ENCODE assay signal across 24 cellular contexts in genomic region chr6:76771076-76771634, GRCh38.
DNase-seq lines count a peak whose midpoint lies in the region; ATAC-seq, FAIRE-seq and TF ChIP-seq lines count a peak whose summit lies in the region.
"Had no signal": no experiment of that assay in that cellular context is flagged by ENCODE, and none has a peak within 500 bp of the region (broad histone marks: within the 10 kb centered on the region; RNA-seq: fewer than 3 reads in every experiment).

No MANE protein-coding gene starts in this region.

- CTCF ChIA-PET in HepG2 (lab: Yijun Ruan, JAX; ENCODE audit: low intra/inter-chr PET ratio, low total read pairs): no interaction called here

- TF ChIP-seq EP300 in HepG2 (IDR thresholded peaks at IDR 0.05; ENCODE audit: low read depth in 2 of 2, low read length in 2 of 2): no peak
- no peak for TF ChIP-seq EP300 in HepG2 (CRISPR knock-in tag; IDR thresholded peaks at IDR 0.05; ENCODE audit: borderline replicate concordance)
- TF ChIP-seq EP300 in esophagus muscularis mucosa (IDR thresholded peaks at IDR 0.05): no peak

- TF ChIP-seq CTCF in LNCaP clone FGC (IDR thresholded peaks at IDR 0.05; ENCODE audit: control insufficient read depth, extremely low read depth, insufficient read depth) (no peak), HepG2 (CRISPR knock-in tag; IDR thresholded peaks at IDR 0.05) (no peak), esophagus muscularis mucosa (IDR thresholded peaks at IDR 0.05) (no peak)

- H3K4me1 ChIP-seq in HepG2 (ENCODE audit: insufficient read depth, low read length) (no peaks in the 10 kb centered on the region), esophagus muscularis mucosa (peaks cover 4 to 13% (median 11%) of the 10 kb centered on the region in 4 donors)
- H3K4me1 ChIP-seq: foreskin keratinocyte, lower lobe of right lung, tibial nerve had no signal

- H3K9ac ChIP-seq in HepG2 (ENCODE audit: insufficient read depth, low read depth, low read length): no peak overlapping the region

- H3K27me3 ChIP-seq in HepG2 (ENCODE audit: control insufficient read depth in 1 of 2, insufficient read depth in 2 of 2, low read length in 2 of 2) (no peaks in the 10 kb centered on the region; a peak in 1 of 5 replicates), esophagus muscularis mucosa (no peaks in the 10 kb centered on the region)
- H3K27me3 ChIP-seq: foreskin keratinocyte, tibial nerve had no signal

- POLR2A ChIA-PET in HepG2 (lab: Yijun Ruan, JAX): no interaction called here

- no peaks in the 10 kb centered on the region for H4K20me1 ChIP-seq in HepG2 (ENCODE audit: insufficient read depth, low read length)

- in situ Hi-C loops in G401 (cut with HindIII; ENCODE audit: low sequenced_read_pairs): no loop called here
- in situ Hi-C loops in HepG2 (cut with HindIII; ENCODE audit: extremely low pct_ligation_motif_present, low pct_unique_long_range_greater_than_20kb): no loop called here

- H3K9me3 ChIP-seq in HepG2 (ENCODE audit: low read length): 0 out of 2 replicates have a peak, but pooled peaks cover 8% of the 10 kb centered on the region
- H3K9me3 ChIP-seq in esophagus muscularis mucosa: no peaks in the 10 kb centered on the region
- H3K9me3 ChIP-seq: lower lobe of right lung, tibial nerve had no signal

- ATAC-seq in HepG2: no peak
- ATAC-seq: activated CD4-positive, CD25-positive, alpha-beta regulatory T cell treated with anti-CD3 and anti-CD28 coated beads, Interleukin-2, amount 50 U/mL, for 24 hours; activated CD8-positive, alpha-beta T cell treated with anti-CD3 and anti-CD28 coated beads, Interleukin-2, amount 10 ng/mL, durations not matched to agents 7 days and 5 days; foreskin keratinocyte; lower lobe of right lung had no signal

- TF ChIP-seq POLR2A in HepG2 (IDR thresholded peaks at IDR 0.05; ENCODE audit: insufficient read depth in 1 of 2, low read depth in 2 of 2, low read length in 2 of 2) (no peak), esophagus muscularis mucosa (IDR thresholded peaks at IDR 0.05; ENCODE audit: low read depth) (no peak)

- BruUV-seq in HepG2 (replicated peaks; lab: Mats Ljungman, UMichigan): no TSS peak

- intact Hi-C loops in HepG2 (cut with micrococcal nuclease; ENCODE audit: unreplicated experiment): no loop called here
- intact Hi-C loops in esophagus muscularis mucosa (cut with DNase I): no loop called here

- no peak overlapping the region for H2AFZ ChIP-seq in HepG2 (ENCODE audit: low read length)

- H3K4me2 ChIP-seq in HepG2 (ENCODE audit: low read depth, low read length): no peak overlapping the region

- WGBS in HepG2 (ENCODE audit: low lambda C conversion rate): 100% methylated on average over 1 of the region's 1 CpG
- 89% methylated on average over 1 of the region's 1 CpG for WGBS in esophagus muscularis mucosa

- FAIRE-seq in HepG2 (lab: Jason Lieb, UNC): no peak

- H3K4me3 ChIP-seq in LNCaP clone FGC (ENCODE audit: low read depth, low read length) (no peak overlapping the region), HepG2 (replicated peaks in 1 of 3; ENCODE audit: insufficient read depth in 1 of 3, low read depth in 2 of 3, low read length in 3 of 3) (no peak overlapping the region), esophagus muscularis mucosa (no peak overlapping the region)
- H3K4me3 ChIP-seq: lower lobe of right lung, tibial nerve had no signal

- DNase-seq in G401 (ENCODE audit: low spot score) (peak; percentile 13), LNCaP clone FGC (ENCODE audit: low read depth) (peak; percentile 41), cerebellar cortex (ENCODE audit: low spot score) (peak; percentile 3), HepG2 (ENCODE audit: low spot score) (no peak), mucosa of gallbladder (ENCODE audit: low spot score) (no peak), DMS114 treated with DMSO at 0.1 percent for 48 hours (lab: John Stamatoyannopoulos, UW; ENCODE audit: unreplicated experiment) (no peak), esophagus muscularis mucosa (ENCODE audit: extremely low spot score) (no peak), retina (no peak)
- DNase-seq: activated CD8-positive, alpha-beta T cell treated with anti-CD3 and anti-CD28 coated beads, Interleukin-2, amount 10 ng/mL, durations not matched to agents 7 days and 5 days; activated naive CD4-positive, alpha-beta T cell; activated T-cell treated with anti-CD3 and anti-CD28 coated beads, Interleukin-2, amount 50 U/mL, for 1 hour; amygdala; CD4-positive, CD25-positive, alpha-beta regulatory T cell; foreskin keratinocyte; GDM1; lower lobe of right lung; NCI-H1092 treated with DMSO at 0.1 percent for 48 hours; NCI-H526; stimulated activated CD4-positive, alpha-beta T cell treated with anti-CD3 and anti-CD28 coated beads, Interleukin-4, amount 100 ng/mL, for 24 hours; stimulated activated naive CD4-positive, alpha-beta T cell treated with Interleukin-2 at 50 U/mL for 16 hours; SW 1271 had no signal

- H3K27ac ChIP-seq in HepG2 (ENCODE audit: extremely low read length, insufficient read depth, low read length) (no peak overlapping the region), esophagus muscularis mucosa (replicated peaks in 1 of 4) (no peak overlapping the region)
- H3K27ac ChIP-seq: epithelial cell of prostate, foreskin keratinocyte, lower lobe of right lung, tibial nerve had no signal

- no peaks in the 10 kb centered on the region for H3K79me2 ChIP-seq in HepG2 (ENCODE audit: insufficient read depth, low read length)

- no peak for TF ChIP-seq RAD21 in HepG2 (CRISPR knock-in tag; IDR thresholded peaks at IDR 0.05)

- H3K36me3 ChIP-seq in HepG2 (replicated peaks in 1 of 2; ENCODE audit: control insufficient read depth in 1 of 2, insufficient read depth in 2 of 2, low read length in 2 of 2) (no peaks in the 10 kb centered on the region), esophagus muscularis mucosa (no peaks in the 10 kb centered on the region)
- H3K36me3 ChIP-seq: lower lobe of right lung, tibial nerve had no signal

TF ChIP-seq in HepG2, 621 proteins besides CTCF, POLR2A, EP300 and RAD21:
- TF ChIP-seq ARID5B (CRISPR knock-in tag; IDR thresholded peaks at IDR 0.05): no peak
- TF ChIP-seq MNT (IDR thresholded peaks at IDR 0.05): peak; percentile 57; the same call in 1 of the 2 replicates
- TF ChIP-seq ATAD3A (CRISPR knock-in tag; IDR thresholded peaks at IDR 0.05): no peak
- no peak for TF ChIP-seq U2AF1 (optimal IDR thresholded peaks at IDR 0.05; ENCODE audit: low read depth, low read length)
- no peak for TF ChIP-seq ZNF550 (CRISPR knock-in tag; IDR thresholded peaks at IDR 0.05; ENCODE audit: borderline replicate concordance)
- TF ChIP-seq HIVEP1 (CRISPR knock-in tag; IDR thresholded peaks at IDR 0.05): no peak
- TF ChIP-seq ZNF501 (CRISPR knock-in tag; IDR thresholded peaks at IDR 0.05): no peak
- no peak for TF ChIP-seq IKZF1 (IDR thresholded peaks at IDR 0.05)

Comparison
In these comparisons a context has a peak if more than half of its experiments do, and no peak if none do; other contexts are left out.
1. DNase-seq: peak in G401 (single experiment), LNCaP clone FGC (single experiment) and cerebellar cortex (single experiment); none in HepG2 (single experiment), mucosa of gallbladder (single experiment), DMS114 treated with DMSO at 0.1 percent for 48 hours (single experiment), esophagus muscularis mucosa (single experiment) and retina (single experiment).